1 cellular context compared by ENCODE assay signal in the genomic region with DNA sequence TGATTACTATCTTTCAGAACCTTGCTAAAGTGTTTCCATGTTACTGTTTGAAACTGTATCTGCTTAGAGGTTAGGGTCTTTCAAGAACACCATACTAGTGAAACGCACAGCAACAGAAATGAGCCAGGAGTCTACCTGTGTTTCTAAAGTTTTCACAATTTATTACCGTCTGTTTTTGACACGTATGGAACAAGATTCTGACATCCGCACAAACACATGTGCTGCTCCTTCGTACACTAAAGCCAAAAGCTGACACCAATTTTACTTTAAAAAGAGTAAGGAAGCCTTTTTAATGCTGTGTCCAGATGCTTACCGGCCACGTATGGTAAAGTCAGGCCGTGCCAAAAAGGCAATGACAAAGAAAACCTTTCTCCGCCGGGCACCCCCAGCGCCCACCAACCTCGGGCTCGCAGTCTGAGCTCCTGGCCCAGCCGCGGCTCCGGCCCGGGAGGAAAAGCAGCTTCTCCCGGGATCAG.
TF ChIP-seq lines count a peak whose summit lies in the region.

No MANE protein-coding gene starts in this region.

TF ChIP-seq in GM12878, 131 proteins besides CTCF, POLR2A, EP300 and RAD21:
- TF ChIP-seq WRNIP1 (IDR thresholded peaks at IDR 0.05; ENCODE audit: borderline replicate concordance, low read depth, low read length) (0 out of 2 replicates have a peak, but pooled peaks have one; percentile 75), RB1 (IDR thresholded peaks at IDR 0.05; ENCODE audit: borderline replicate concordance) (no peak), TAF1 (IDR thresholded peaks at IDR 0.05; ENCODE audit: borderline replicate concordance, low read depth, low read length) (no peak), KLF5 (IDR thresholded peaks at IDR 0.05; ENCODE audit: partially characterized antibody) (no peak)
